9 cellular contexts compared by ENCODE assay signal in genomic region chr19:41927810-41928192, GRCh38. TPM values are rescaled to one million over a fixed set of nuclear protein-coding genes. Genes with fewer than 3 reads are reported as not detected.
A peak's percentile ranks its signal among the peaks of the same experiment; 100 is the strongest.
DNase-seq lines count a peak whose midpoint lies in the region; ATAC-seq and TF ChIP-seq lines count a peak whose summit lies in the region.
"Had no signal": no experiment of that assay in that cellular context is flagged by ENCODE, and none has a peak within 500 bp of the region (broad histone marks: within the 10 kb centered on the region; RNA-seq: fewer than 3 reads in every experiment).

No MANE protein-coding gene starts in this region.

- peaks cover 25 to 42% (median 38%) of the 10 kb centered on the region in 4 donors for H3K4me1 Mint-ChIP-seq in naive thymus-derived CD8-positive, alpha-beta T cell

- peaks cover 22 to 51% (median 39%) of the 10 kb centered on the region in 10 experiments for H3K4me1 ChIP-seq in BLaER1 treated with 17β-estradiol and CSF1 and Interleukin-3, amounts not matched to agents 10 nM and 100 nM
- peaks cover 12% of the 10 kb centered on the region; the same call in 1 of the 2 replicates for H3K4me1 ChIP-seq in MM.1S (ENCODE audit: low read length)

- peak; percentile 29 for ATAC-seq in naive thymus-derived CD8-positive, alpha-beta T cell
- no peak for ATAC-seq in GM21423 (IDR thresholded peaks at IDR 0.05; ENCODE audit: unreplicated experiment)
- ATAC-seq in GM19467 (IDR thresholded peaks at IDR 0.05; ENCODE audit: unreplicated experiment) = no peak
- no peak for ATAC-seq in HG03457 (IDR thresholded peaks at IDR 0.05; ENCODE audit: unreplicated experiment)

- TF ChIP-seq CTCF in MM.1S (IDR thresholded peaks at IDR 0.05; ENCODE audit: low read length) = no peak
- no peak for TF ChIP-seq CTCF in coronary artery (IDR thresholded peaks at IDR 0.05)

- H3K9ac ChIP-seq in BLaER1 treated with 17β-estradiol and CSF1 and Interleukin-3, amounts not matched to agents 10 nM and 100 nM = peak overlapping the region in 9 of 11 experiments; percentile 56 to 73 (median 69); a peak in 11 of 22 replicates
- H3K9ac ChIP-seq in MM.1S (ENCODE audit: low read length) = no peak overlapping the region

- peak overlapping the region; percentile 83 to 99 (median 97) for H3K4me2 ChIP-seq in BLaER1 treated with 17β-estradiol and CSF1 and Interleukin-3, amounts not matched to agents 10 nM and 100 nM
- H3K4me2 ChIP-seq in MM.1S (ENCODE audit: low read depth, low read length) = peak overlapping the region; percentile 96

- POLR2A ChIA-PET in naive thymus-derived CD8-positive, alpha-beta T cell (lab: Charles Lee) = interaction anchor here (0.5 to 9.4 kb wide), 10 partner anchors 8 to 57 kb away, joined by 3 to 176 read pairs (median 8); partner anchors contain the start of gene ARHGEF1

- no peak overlapping the region for H2AFZ ChIP-seq in MM.1S (ENCODE audit: low read length)

- H3K9me2 ChIP-seq in MM.1S (replicated peaks; ENCODE audit: insufficient read depth, low read length) = no peaks in the 10 kb centered on the region

- H4K20me1 ChIP-seq in BLaER1 treated with 17β-estradiol and CSF1 and Interleukin-3, amounts not matched to agents 10 nM and 100 nM = peaks cover 0 to 26% (median 5%) of the 10 kb centered on the region in 11 experiments; a peak in 11 of 22 replicates
- no peaks in the 10 kb centered on the region for H4K20me1 ChIP-seq in MM.1S (ENCODE audit: insufficient read depth, low read length)

- no peak overlapping the region for H3K27ac ChIP-seq in BLaER1 treated with 17β-estradiol and CSF1 and Interleukin-3, amounts not matched to agents 10 nM and 100 nM
- H3K27ac ChIP-seq in MM.1S (ENCODE audit: low read length) = no peak overlapping the region
- H3K27ac ChIP-seq in coronary artery = no peak overlapping the region

- H3K36me3 Mint-ChIP-seq in naive thymus-derived CD8-positive, alpha-beta T cell = peaks cover 0 to 2% (median 0%) of the 10 kb centered on the region in 3 donors

- H3K79me2 ChIP-seq in MM.1S (ENCODE audit: low read length) = no peaks in the 10 kb centered on the region

- H3K4me3 ChIP-seq in BLaER1 treated with 17β-estradiol and CSF1 and Interleukin-3, amounts not matched to agents 10 nM and 100 nM = peak overlapping the region; percentile 54 to 75 (median 64)
- H3K4me3 ChIP-seq in MM.1S (ENCODE audit: low read length) (peak overlapping the region; percentile 61), coronary artery (peak overlapping the region; percentile 66)

- peak overlapping the region in 3 of 10 donors; percentile 67 to 88 (median 87) for H3K27ac Mint-ChIP-seq in naive thymus-derived CD8-positive, alpha-beta T cell

- no peaks in the 10 kb centered on the region for H3K9me3 ChIP-seq in BLaER1 treated with 17β-estradiol and CSF1 and Interleukin-3, amounts not matched to agents 10 nM and 100 nM (replicated peaks in 1 of 11)
- no peaks in the 10 kb centered on the region for H3K9me3 ChIP-seq in MM.1S (replicated peaks; ENCODE audit: insufficient read depth, low read length)

- H3K4me3 Mint-ChIP-seq in naive thymus-derived CD8-positive, alpha-beta T cell = peak overlapping the region in 7 of 10 donors; percentile 86 to 97 (median 94)

- no peaks in the 10 kb centered on the region for H3K36me3 ChIP-seq in BLaER1 treated with 17β-estradiol and CSF1 and Interleukin-3, amounts not matched to agents 10 nM and 100 nM
- H3K36me3 ChIP-seq in MM.1S (replicated peaks; ENCODE audit: insufficient read depth, low read length) = no peaks in the 10 kb centered on the region

- no peaks in the 10 kb centered on the region for H3K9me3 Mint-ChIP-seq in naive thymus-derived CD8-positive, alpha-beta T cell

- H3K27me3 Mint-ChIP-seq in naive thymus-derived CD8-positive, alpha-beta T cell = peaks cover 0 to 9% (median 0%) of the 10 kb centered on the region in 5 donors

- peaks cover 73 to 86% (median 75%) of the 10 kb centered on the region in 11 experiments for H3K27me3 ChIP-seq in BLaER1 treated with 17β-estradiol and CSF1 and Interleukin-3, amounts not matched to agents 10 nM and 100 nM
- peaks cover 95% of the 10 kb centered on the region for H3K27me3 ChIP-seq in MM.1S (replicated peaks; ENCODE audit: insufficient read depth, low read length)

- H3F3A ChIP-seq in MM.1S (ENCODE audit: insufficient read depth, low read length) = no peaks in the 10 kb centered on the region

- no peak for DNase-seq in MM.1S
- DNase-seq in coronary artery (ENCODE audit: low spot score) = no peak
- DNase-seq in naive thymus-derived CD8-positive, alpha-beta T cell = peak in 2 of 10 donors; percentile 43
- DNase-seq in HK-2 (ENCODE audit: unreplicated experiment) = no peak
- DNase-seq: anterior cingulate cortex had no signal

RNA-seq across cellular contexts. Expression of gene ERFL, which starts 0.4 kb away (rescaled TPM):
- total RNA-seq in naive thymus-derived CD8-positive, alpha-beta T cell = 1 to 10 TPM; 7.5 to 8.1 TPM
- not detected for polyA plus RNA-seq in naive thymus-derived CD8-positive, alpha-beta T cell

RNA-seq across cellular contexts. Expression of gene RABAC1, which starts 31.3 kb away (rescaled TPM):
- 10 to 100 TPM; 87.6 to 90.3 TPM for total RNA-seq in naive thymus-derived CD8-positive, alpha-beta T cell
- polyA plus RNA-seq in naive thymus-derived CD8-positive, alpha-beta T cell = 100 to 1,000 TPM; 201 to 288 (median 231) TPM

RNA-seq across cellular contexts. Expression of gene ARHGEF1, which starts 44.8 kb away (rescaled TPM):
- 1,000 to 10,000 TPM; 1,211 to 1,239 TPM for total RNA-seq in naive thymus-derived CD8-positive, alpha-beta T cell
- 100 to 1,000 TPM; 161 to 346 (median 211) TPM for polyA plus RNA-seq in naive thymus-derived CD8-positive, alpha-beta T cell

RNA-seq across cellular contexts. Expression of gene CD79A, which starts 50.7 kb away (rescaled TPM):
- 10 to 100 TPM; 48.6 to 51.0 TPM for total RNA-seq in naive thymus-derived CD8-positive, alpha-beta T cell
- polyA plus RNA-seq in naive thymus-derived CD8-positive, alpha-beta T cell = 10 to 100 TPM; 54.9 to 88.2 (median 85.1) TPM

Comparison
In these comparisons a context has a peak if more than half of its experiments do, and no peak if none do; other contexts are left out.
1. ATAC-seq: peak in naive thymus-derived CD8-positive, alpha-beta T cell (2 of 2); none in GM21423 (single experiment), GM19467 (single experiment) and HG03457 (single experiment).
2. Peak in every context shown above with its lines, with median percentiles within 50 percentile points of each other: H3K4me3 ChIP-seq.